1 cellular context compared by ENCODE assay signal in the genomic region with DNA sequence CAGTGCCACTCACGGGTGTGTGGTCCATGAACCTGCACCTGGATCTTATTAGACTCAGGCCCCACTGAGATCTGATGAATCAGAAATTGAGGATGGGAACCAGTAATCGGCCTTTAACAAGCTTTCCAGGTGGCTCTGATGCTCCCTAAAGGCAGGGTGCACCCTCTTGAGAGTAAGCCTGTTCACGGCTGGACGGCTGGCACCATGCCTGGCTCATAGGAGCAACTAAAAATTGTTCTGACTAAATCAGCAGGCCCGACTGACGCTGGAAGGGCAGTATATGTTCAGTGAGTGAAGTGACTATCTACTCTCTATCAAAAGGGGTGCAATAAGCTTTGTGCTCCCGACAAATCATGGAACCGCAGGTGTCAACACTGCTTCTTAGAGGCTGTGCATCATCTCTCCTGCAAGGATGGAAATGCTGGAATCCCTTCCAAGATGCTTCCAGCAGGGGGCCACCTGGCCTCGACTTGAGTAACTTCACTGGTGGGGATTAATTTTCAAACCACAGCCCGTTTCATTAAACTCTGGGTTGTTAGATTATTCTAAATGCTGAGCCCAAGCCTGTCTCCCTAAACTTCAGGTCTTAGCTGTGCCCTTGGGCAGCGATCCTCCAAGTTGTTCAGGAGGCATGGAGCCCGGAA.
TF ChIP-seq lines count a peak whose summit lies in the region.

No MANE protein-coding gene starts in this region.

TF ChIP-seq in H1, 55 proteins besides CTCF, POLR2A, EP300 and RAD21:
- TF ChIP-seq NRF1 (IDR thresholded peaks at IDR 0.05; ENCODE audit: low read depth, low read length) (no peak), KDM1A (IDR thresholded peaks at IDR 0.05; ENCODE audit: borderline replicate concordance, low read length) (no peak), ASH2L (IDR thresholded peaks at IDR 0.05; ENCODE audit: low read length) (no peak)
